Comparison of ENCODE assay signal across 8 cellular contexts in the genomic region with DNA sequence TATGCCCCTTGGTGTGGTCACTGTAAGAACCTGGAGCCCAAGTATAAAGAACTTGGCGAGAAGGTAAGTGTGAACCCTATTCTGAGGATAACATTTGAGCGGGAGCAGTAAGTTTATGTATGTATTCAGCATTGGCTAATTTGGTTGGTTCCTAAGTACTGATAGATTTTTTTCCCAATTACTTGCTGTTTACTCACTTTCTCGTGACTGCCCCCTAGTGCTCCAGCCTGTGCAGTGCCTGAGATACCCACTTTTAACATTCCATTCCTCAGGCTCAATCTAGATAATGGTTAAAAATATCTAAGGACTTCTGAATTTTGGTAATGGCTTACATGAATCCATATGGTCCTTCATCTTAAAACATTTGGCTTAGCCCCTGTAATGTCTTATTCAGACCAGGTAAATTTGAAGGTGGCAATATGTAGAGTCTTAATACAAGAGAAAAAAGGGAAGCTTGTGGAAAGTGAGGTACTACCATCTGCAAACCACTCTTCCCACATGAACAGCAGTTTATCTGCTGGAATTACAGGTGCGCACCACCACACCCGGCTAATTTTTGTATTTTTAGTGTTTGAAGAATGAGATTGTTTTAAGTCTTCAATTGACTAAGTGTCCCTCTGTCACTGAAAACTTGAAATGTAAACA. TPM values are rescaled to one million over a fixed set of nuclear protein-coding genes. Genes with fewer than 3 reads are reported as not detected.
DNase-seq lines count a peak whose midpoint lies in the region; ATAC-seq, FAIRE-seq and TF ChIP-seq lines count a peak whose summit lies in the region.

No MANE protein-coding gene starts in this region.

- H3K9me3 ChIP-seq in fibroblast of lung (ENCODE audit: control insufficient read depth, insufficient read depth, low read depth, low read length) (no peaks in the 10 kb centered on the region), neutrophil (no peaks in the 10 kb centered on the region)

- no peaks in the 10 kb centered on the region for H4K20me1 ChIP-seq in fibroblast of lung (ENCODE audit: control insufficient read depth, extremely low read depth, insufficient read depth, low read length)

- TF ChIP-seq CTCF in fibroblast of lung (conservative IDR thresholded peaks at IDR 0.05 in 1 of 2, IDR thresholded peaks at IDR 0.05 in 1 of 2; ENCODE audit: low read depth in 1 of 2, low read length in 2 of 2) = peak; percentile 84 to 96
- peak; percentile 82 for TF ChIP-seq CTCF in neutrophil (IDR thresholded peaks at IDR 0.05)

- ATAC-seq in GM18519 (IDR thresholded peaks at IDR 0.05; ENCODE audit: low FRiP score, unreplicated experiment) = no peak
- ATAC-seq in HG03045 (IDR thresholded peaks at IDR 0.05; ENCODE audit: unreplicated experiment) = no peak

- H3K4me3 ChIP-seq in fibroblast of lung (replicated peaks in 1 of 4; ENCODE audit: control extremely low read depth in 1 of 4, insufficient read depth in 1 of 4, low read depth in 3 of 4, low read length in 4 of 4) (no peak overlapping the region), neutrophil (ENCODE audit: low read depth in 1 of 2, low read length in 1 of 2) (no peak overlapping the region)

- H3K79me2 ChIP-seq in fibroblast of lung (ENCODE audit: control insufficient read depth, insufficient read depth, low read length) = no peaks in the 10 kb centered on the region

- peak; percentile 73 for FAIRE-seq in GM18507 (lab: Jason Lieb, UNC)

- no peak overlapping the region for H2AFZ ChIP-seq in fibroblast of lung (ENCODE audit: low read length)

- no peak overlapping the region for H3K27ac ChIP-seq in fibroblast of lung (ENCODE audit: insufficient read depth, low read length)
- peak overlapping the region; percentile 29 for H3K27ac ChIP-seq in neutrophil

- no peaks in the 10 kb centered on the region for H3K4me1 ChIP-seq in fibroblast of lung (ENCODE audit: control insufficient read depth, extremely low read depth, insufficient read depth, low read length)
- H3K4me1 ChIP-seq in neutrophil (ENCODE audit: control insufficient read depth in 1 of 2, insufficient read depth in 1 of 2, low read depth in 1 of 2, low read length in 1 of 2) = no peaks in the 10 kb centered on the region

- H3K36me3 ChIP-seq in fibroblast of lung (ENCODE audit: control insufficient read depth, insufficient read depth, low read length) = peaks cover 17% of the 10 kb centered on the region
- H3K36me3 ChIP-seq in neutrophil = peaks cover 79% of the 10 kb centered on the region

- H3K27me3 ChIP-seq in fibroblast of lung (ENCODE audit: control insufficient read depth, insufficient read depth, low read length) (no peaks in the 10 kb centered on the region), neutrophil (no peaks in the 10 kb centered on the region)

- DNase-seq in AG08395 (ENCODE audit: low spot score) = peak; percentile 72
- no peak for DNase-seq in GM18507 (ENCODE audit: extremely low spot score, insufficient read length, low read depth)
- DNase-seq in NOMO-1 treated with dmso at 0.1 percent for 144 hours (lab: John Stamatoyannopoulos, UW; ENCODE audit: unreplicated experiment) = peak; percentile 18
- peak; percentile 67 for DNase-seq in activated CD8-positive, alpha-beta memory T cell treated with anti-CD3 and anti-CD28 coated beads, Interleukin-2, amount 50 U/mL, for 4 hours
- peak; percentile 57 to 73 for DNase-seq in fibroblast of lung (ENCODE audit: low read depth in 2 of 2)

- H3K9ac ChIP-seq in fibroblast of lung (ENCODE audit: insufficient read depth, low read length) = no peak overlapping the region

- H3K4me2 ChIP-seq in fibroblast of lung (ENCODE audit: extremely low read depth, insufficient read depth, low read length) = no peak overlapping the region

RNA-seq across cellular contexts. Expression of a gene that starts 7.1 kb away (rescaled TPM):
- total RNA-seq in fibroblast of lung = 6.7 and 10.1 TPM in 2 replicates
- polyA plus RNA-seq in fibroblast of lung = 0.86 and 1.5 TPM in 2 replicates
- polyA plus RNA-seq in fibroblast of lung (2012) = 0.79 and 1.5 TPM in 2 replicates
- 0.24 and 13.9 TPM in 2 replicates for polyA minus RNA-seq in fibroblast of lung (ENCODE audit: low replicate concordance)

RNA-seq across cellular contexts. Expression of a gene that starts 22.4 kb away (rescaled TPM):
- total RNA-seq in fibroblast of lung = 371 and 422 TPM in 2 replicates
- 1,159 and 1,227 TPM in 2 replicates for polyA plus RNA-seq in fibroblast of lung
- polyA plus RNA-seq in fibroblast of lung (2012) = 1,277 and 1,570 TPM in 2 replicates
- polyA minus RNA-seq in fibroblast of lung (ENCODE audit: low replicate concordance) = 712 and 895 TPM in 2 replicates

RNA-seq across cellular contexts. Expression of a gene that starts 23.5 kb away (rescaled TPM):
- 89.1 and 120 TPM in 2 replicates for total RNA-seq in fibroblast of lung
- polyA plus RNA-seq in fibroblast of lung = 359 and 528 TPM in 2 replicates
- polyA plus RNA-seq in fibroblast of lung (2012) = 743 and 837 TPM in 2 replicates
- 20.0 and 25.2 TPM in 2 replicates for polyA minus RNA-seq in fibroblast of lung (ENCODE audit: low replicate concordance)

RNA-seq across cellular contexts. Expression of a gene that starts 30.3 kb away (rescaled TPM):
- total RNA-seq in fibroblast of lung = under 0.01 and 0.17 TPM in 2 replicates
- polyA plus RNA-seq in fibroblast of lung = 0.06 and 0.08 TPM in 2 replicates
- not detected in 2 replicates for polyA plus RNA-seq in fibroblast of lung (2012)
- polyA minus RNA-seq in fibroblast of lung (ENCODE audit: low replicate concordance) = 0.67 TPM in 1 of 2 replicates, not detected in the other

RNA-seq across cellular contexts. Expression of a gene that starts 30.7 kb away (rescaled TPM):
- total RNA-seq in fibroblast of lung = 8.6 and 9.2 TPM in 2 replicates
- 8.7 and 12.8 TPM in 2 replicates for polyA plus RNA-seq in fibroblast of lung
- polyA plus RNA-seq in fibroblast of lung (2012) = 2.6 and 4.6 TPM in 2 replicates
- polyA minus RNA-seq in fibroblast of lung (ENCODE audit: low replicate concordance) = 1.1 and 3.5 TPM in 2 replicates
